ENCODE assay signal across 29 cellular contexts in the genomic region with DNA sequence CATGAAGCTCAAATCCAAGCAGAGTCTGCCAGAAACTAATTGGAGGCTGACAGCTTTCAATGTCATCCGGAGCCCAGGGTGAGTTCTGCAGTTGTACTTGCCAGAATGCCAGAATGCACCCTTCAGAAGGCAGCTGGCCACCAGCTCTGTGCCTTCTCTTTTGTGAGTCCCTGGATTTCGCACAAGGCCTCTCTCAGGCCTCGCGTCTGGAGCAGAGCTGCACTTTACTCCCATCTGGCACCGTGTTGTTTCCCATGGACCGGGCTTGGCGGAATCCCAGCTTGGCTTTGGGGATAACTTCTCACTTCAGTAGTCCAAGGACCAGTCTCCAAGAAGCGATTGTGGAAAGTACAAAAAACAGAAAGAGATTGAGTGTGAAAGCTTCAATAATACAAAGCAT.
A peak's percentile ranks its signal among the peaks of the same experiment; 100 is the strongest.
DNase-seq lines count a peak whose midpoint lies in the region; ATAC-seq and TF ChIP-seq lines count a peak whose summit lies in the region.
"Had no signal": no experiment of that assay in that cellular context is flagged by ENCODE, and none has a peak within 500 bp of the region (broad histone marks: within the 10 kb centered on the region; RNA-seq: fewer than 3 reads in every experiment).

No MANE protein-coding gene starts in this region.

- no peaks in the 10 kb centered on the region for H3K27me3 ChIP-seq in prostate gland (replicated peaks; ENCODE audit: insufficient read depth)
- H3K27me3 ChIP-seq: brain microvascular endothelial cell, esophagus squamous epithelium, gastrocnemius medialis, right lobe of liver, stomach, upper lobe of left lung had no signal

- no peak for ATAC-seq in HG02759 (IDR thresholded peaks at IDR 0.05; ENCODE audit: unreplicated experiment)
- ATAC-seq: activated CD8-positive, alpha-beta T cell treated with anti-CD3 and anti-CD28 coated beads for 36 hours; gastrocnemius medialis; Panc1; right lobe of liver had no signal

- H3K36me3 Mint-ChIP-seq in mesothelial cell of epicardium, result no peaks in the 10 kb centered on the region
- H3K36me3 Mint-ChIP-seq: CD4-positive, alpha-beta memory T cell; IgD-negative memory B cell; memory B cell had no signal

- no peak overlapping the region for H3K27ac Mint-ChIP-seq in mesothelial cell of epicardium
- H3K27ac Mint-ChIP-seq: activated CD8-positive, alpha-beta T cell treated with anti-CD3 and anti-CD28 coated beads for 36 hours; CD4-positive, alpha-beta memory T cell; endodermal cell; IgD-negative memory B cell; memory B cell; T-helper 1 cell treated with Interleukin-12 subunit alpha and Interleukin-12 subunit beta and Interleukin-4 antibody, amounts not matched to agents 30 μg/mL and 1 μg/mL, for 36 hours had no signal

- H3K4me3 Mint-ChIP-seq in mesothelial cell of epicardium, result no peak overlapping the region
- H3K4me3 Mint-ChIP-seq: activated CD8-positive, alpha-beta T cell treated with anti-CD3 and anti-CD28 coated beads for 36 hours; CD4-positive, alpha-beta memory T cell; endodermal cell; IgD-negative memory B cell; memory B cell; T-helper 1 cell treated with Interleukin-12 subunit alpha and Interleukin-12 subunit beta and Interleukin-4 antibody, amounts not matched to agents 30 μg/mL and 1 μg/mL, for 36 hours had no signal

- DNase-seq in NCI-H1694 treated with DMSO at 0.1 percent for 48 hours (lab: John Stamatoyannopoulos, UW) (peak; percentile 28), NCI-H1694 (lab: John Stamatoyannopoulos, UW) (no peak), head of caudate nucleus (peak; percentile 31 to 88 (median 73)), medulla oblongata (ENCODE audit: extremely low spot score) (peak; percentile 76), superior temporal gyrus (ENCODE audit: extremely low spot score) (peak; percentile 58), mesothelial cell of epicardium (ENCODE audit: low spot score in 2 of 2, unreplicated experiment in 2 of 2) (no peak), prostate gland (ENCODE audit: low spot score) (no peak)
- DNase-seq: 8988T; activated CD4-positive, CD25-positive, alpha-beta regulatory T cell treated with anti-CD3 and anti-CD28 coated beads, Interleukin-2, amount 50 U/mL, for 72 hours; activated CD8-positive, alpha-beta T cell treated with anti-CD3 and anti-CD28 coated beads for 36 hours; activated effector memory CD4-positive, alpha-beta T cell treated with Interleukin-2 at 50 U/mL for 16 hours; brain microvascular endothelial cell; CD4-positive, alpha-beta memory T cell; cortex of kidney; DMS153; endodermal cell; esophagus squamous epithelium; gastrocnemius medialis; kidney glomerular epithelial cell; NCI-H2107; NCI-H510A; right lobe of liver; stomach; upper lobe of left lung had no signal

- H3K9me3 Mint-ChIP-seq in mesothelial cell of epicardium, result peaks cover 4% of the 10 kb centered on the region
- H3K9me3 Mint-ChIP-seq: activated CD8-positive, alpha-beta T cell treated with anti-CD3 and anti-CD28 coated beads for 36 hours; memory B cell; T-helper 1 cell treated with Interleukin-12 subunit alpha and Interleukin-12 subunit beta and Interleukin-4 antibody, amounts not matched to agents 30 μg/mL and 1 μg/mL, for 36 hours had no signal

- intact Hi-C loops in head of caudate nucleus (cut with DNase I), result no loop called here
- intact Hi-C loops in prostate gland (cut with DNase I), result no loop called here

- no peaks in the 10 kb centered on the region for H3K4me1 ChIP-seq in prostate gland (replicated peaks)
- H3K4me1 ChIP-seq: esophagus squamous epithelium, gastrocnemius medialis, right lobe of liver, stomach, upper lobe of left lung had no signal

- no peaks in the 10 kb centered on the region for H3K36me3 ChIP-seq in prostate gland
- H3K36me3 ChIP-seq: brain microvascular endothelial cell, esophagus squamous epithelium, gastrocnemius medialis, right lobe of liver, stomach, upper lobe of left lung had no signal

- H3K4me1 Mint-ChIP-seq in mesothelial cell of epicardium, result peaks cover 4% of the 10 kb centered on the region
- H3K4me1 Mint-ChIP-seq: CD4-positive, alpha-beta memory T cell; IgD-negative memory B cell; memory B cell had no signal

- no peak for TF ChIP-seq CTCF in mesothelial cell of epicardium (IDR thresholded peaks at IDR 0.05; ENCODE audit: unreplicated experiment)
- TF ChIP-seq CTCF in prostate gland (IDR thresholded peaks at IDR 0.05), result no peak

- no peaks in the 10 kb centered on the region for H3K9me3 ChIP-seq in prostate gland
- H3K9me3 ChIP-seq: esophagus squamous epithelium, gastrocnemius medialis, right lobe of liver, stomach, upper lobe of left lung had no signal

- H3K27ac ChIP-seq in prostate gland, result no peak overlapping the region
- H3K27ac ChIP-seq: brain microvascular endothelial cell, esophagus squamous epithelium, gastrocnemius medialis, right lobe of liver, stomach, upper lobe of left lung had no signal

- no peaks in the 10 kb centered on the region for H3K27me3 Mint-ChIP-seq in mesothelial cell of epicardium (ENCODE audit: low read depth)
- H3K27me3 Mint-ChIP-seq: activated CD8-positive, alpha-beta T cell treated with anti-CD3 and anti-CD28 coated beads for 36 hours; CD4-positive, alpha-beta memory T cell; IgD-negative memory B cell; memory B cell had no signal

- no peak overlapping the region for H3K4me3 ChIP-seq in prostate gland
- H3K4me3 ChIP-seq: esophagus squamous epithelium, gastrocnemius medialis, right lobe of liver, stomach, upper lobe of left lung had no signal

- TF ChIP-seq POLR2A in prostate gland (IDR thresholded peaks at IDR 0.05), result no peak

- WGBS in prostate gland, result 55% methylated on average over 8 of the region's 8 CpGs

Comparison
In these comparisons a context has a peak if more than half of its experiments do, and no peak if none do; other contexts are left out.
1. DNase-seq: peak in NCI-H1694 treated with DMSO at 0.1 percent for 48 hours (single experiment), head of caudate nucleus (42 of 42), medulla oblongata (single experiment) and superior temporal gyrus (single experiment); none in NCI-H1694 (single experiment), mesothelial cell of epicardium (0 of 2) and prostate gland (single experiment).